ENCODE assay signal across 9 cellular contexts in genomic region chr19:18856385-18857126, GRCh38. TPM values are rescaled to one million over a fixed set of nuclear protein-coding genes. Genes with fewer than 3 reads are reported as not detected.
DNase-seq lines count a peak whose midpoint lies in the region; ATAC-seq, FAIRE-seq and TF ChIP-seq lines count a peak whose summit lies in the region.
"Had no signal": no experiment of that assay in that cellular context is flagged by ENCODE, and none has a peak within 500 bp of the region (broad histone marks: within the 10 kb centered on the region; RNA-seq: fewer than 3 reads in every experiment).

No MANE protein-coding gene starts in this region.

- H3K9ac ChIP-seq in DND-41 (ENCODE audit: low read depth, low read length): no peak overlapping the region

- no peaks in the 10 kb centered on the region for H3K9me3 ChIP-seq in DND-41 (ENCODE audit: insufficient read depth, low read length, severe bottlenecking)
- H3K9me3 ChIP-seq in naive thymus-derived CD4-positive, alpha-beta T cell (ENCODE audit: control insufficient read depth in 2 of 3, low read length in 3 of 3): no peaks in the 10 kb centered on the region

- no peak overlapping the region for H3K4me2 ChIP-seq in DND-41 (ENCODE audit: insufficient read depth, low read length)

- no peak for FAIRE-seq in urothelium cell line (lab: Jason Lieb, UNC)

- no peak overlapping the region for H3K27ac ChIP-seq in DND-41 (ENCODE audit: low read length)
- peak overlapping the region in 56 of 59 donors; percentile 2 to 98 (median 82) for H3K27ac ChIP-seq in dorsolateral prefrontal cortex
- no peak overlapping the region for H3K27ac ChIP-seq in naive thymus-derived CD4-positive, alpha-beta T cell (ENCODE audit: low read depth, low read length)
- H3K27ac ChIP-seq: epithelial cell of prostate had no signal

- H3K4me3 ChIP-seq in DND-41 (ENCODE audit: low read depth in 1 of 2, low read length in 2 of 2) (no peak overlapping the region), dorsolateral prefrontal cortex (no peak overlapping the region)
- no peak overlapping the region for H3K4me3 ChIP-seq in naive thymus-derived CD4-positive, alpha-beta T cell (ENCODE audit: low read length)

- H2AFZ ChIP-seq in DND-41 (ENCODE audit: low read depth, low read length): no peak overlapping the region

- H3K27ac Mint-ChIP-seq in naive thymus-derived CD4-positive, alpha-beta T cell: peak overlapping the region in 1 of 9 donors; percentile 38
- H3K27ac Mint-ChIP-seq in immature natural killer cell (no peak overlapping the region), T-cell (no peak overlapping the region)

- intact Hi-C loops in dorsolateral prefrontal cortex (cut with DNase I): no loop called here
- intact Hi-C loops in naive thymus-derived CD4-positive, alpha-beta T cell (cut with micrococcal nuclease): no loop called here

- H3K4me3 Mint-ChIP-seq in naive thymus-derived CD4-positive, alpha-beta T cell: no peak overlapping the region
- H3K4me3 Mint-ChIP-seq in immature natural killer cell (no peak overlapping the region), T-cell (no peak overlapping the region)

- no peaks in the 10 kb centered on the region for H3K9me3 Mint-ChIP-seq in naive thymus-derived CD4-positive, alpha-beta T cell
- no peaks in the 10 kb centered on the region for H3K9me3 Mint-ChIP-seq in immature natural killer cell
- H3K9me3 Mint-ChIP-seq in T-cell: no peaks in the 10 kb centered on the region

- ATAC-seq in DND-41 (ENCODE audit: insufficient read depth, low read depth): 0 out of 3 replicates have a peak, but pooled peaks have one; percentile 27
- ATAC-seq in naive thymus-derived CD4-positive, alpha-beta T cell: peak; percentile 22
- ATAC-seq in T-cell (replicated peaks in 1 of 4): no peak
- ATAC-seq in HG03520 (IDR thresholded peaks at IDR 0.05; ENCODE audit: unreplicated experiment): no peak

- peaks cover 86% of the 10 kb centered on the region for H4K20me1 ChIP-seq in DND-41 (ENCODE audit: insufficient read depth, low read length)

- H3K79me2 ChIP-seq in DND-41 (ENCODE audit: insufficient read depth, low read length): peaks cover 26% of the 10 kb centered on the region

- no peaks in the 10 kb centered on the region for H3K4me1 Mint-ChIP-seq in naive thymus-derived CD4-positive, alpha-beta T cell
- H3K4me1 Mint-ChIP-seq in immature natural killer cell (peaks cover 11% of the 10 kb centered on the region in 2 donors), T-cell (no peaks in the 10 kb centered on the region)

- no peaks in the 10 kb centered on the region for H3K4me1 ChIP-seq in DND-41 (ENCODE audit: insufficient read depth, low read length)
- no peaks in the 10 kb centered on the region for H3K4me1 ChIP-seq in naive thymus-derived CD4-positive, alpha-beta T cell (ENCODE audit: control insufficient read depth in 2 of 2, insufficient read depth in 2 of 2, low read length in 2 of 2)

- POLR2A ChIA-PET in naive thymus-derived CD4-positive, alpha-beta T cell (lab: Charles Lee): no interaction called here
- POLR2A ChIA-PET in T-cell (lab: Charles Lee): interaction anchor here in 1 of 2 donors (0.6 kb wide), 1 partner anchor 648 kb away, joined by 6 read pairs; no protein-coding TSS in a partner anchor

- H3K27me3 ChIP-seq in DND-41 (ENCODE audit: insufficient read depth, low read length, poor library complexity) (no peaks in the 10 kb centered on the region), dorsolateral prefrontal cortex (no peaks in the 10 kb centered on the region)
- H3K27me3 ChIP-seq in naive thymus-derived CD4-positive, alpha-beta T cell (ENCODE audit: control insufficient read depth in 2 of 2, insufficient read depth in 2 of 2, low read length in 2 of 2): no peaks in the 10 kb centered on the region

- DNase-seq in DND-41 (no peak), MV-4-11 (lab: John Stamatoyannopoulos, UW) (peak; percentile 43), dorsolateral prefrontal cortex (peak in 8 of 10 donors; percentile 48 to 86 (median 80)), immature natural killer cell (no peak), T-cell (no peak), urothelium cell line (ENCODE audit: low spot score) (no peak)
- no peak for DNase-seq in naive thymus-derived CD4-positive, alpha-beta T cell

- no peaks in the 10 kb centered on the region for H3K27me3 Mint-ChIP-seq in naive thymus-derived CD4-positive, alpha-beta T cell
- H3K27me3 Mint-ChIP-seq in immature natural killer cell (ENCODE audit: low read depth in 3 of 3) (peaks cover 2 to 9% (median 2%) of the 10 kb centered on the region in 3 donors), T-cell (no peaks in the 10 kb centered on the region)

- peaks cover 0 to 43% (median 6%) of the 10 kb centered on the region in 5 donors for H3K36me3 Mint-ChIP-seq in naive thymus-derived CD4-positive, alpha-beta T cell
- H3K36me3 Mint-ChIP-seq in immature natural killer cell (peaks cover 4 to 37% (median 6%) of the 10 kb centered on the region in 3 donors), T-cell (peaks cover 56% of the 10 kb centered on the region)

- peak; percentile 43 for TF ChIP-seq CTCF in DND-41 (IDR thresholded peaks at IDR 0.05; ENCODE audit: borderline replicate concordance, extremely low read depth, low read length, poor library complexity, severe bottlenecking)
- TF ChIP-seq CTCF in dorsolateral prefrontal cortex (IDR thresholded peaks at IDR 0.05 in 54 of 56, conservative IDR thresholded peaks at IDR 0.05 in 2 of 56; ENCODE audit: low read depth in 1 of 56, partially characterized antibody in 56 of 56): peak; percentile 20 to 76 (median 62)

- CTCF ChIA-PET in naive thymus-derived CD4-positive, alpha-beta T cell (lab: Charles Lee): interaction anchor here (0.9 kb wide), 1 partner anchor 10 kb away, joined by 3 read pairs; no protein-coding TSS in a partner anchor
- CTCF ChIA-PET in T-cell (lab: Charles Lee): interaction anchor here in 1 of 2 donors (1.9 kb wide), 1 partner anchor 9 kb away, joined by 4 read pairs; no protein-coding TSS in a partner anchor

- peaks cover 100% of the 10 kb centered on the region for H3K36me3 ChIP-seq in DND-41 (ENCODE audit: insufficient read depth, low read length)
- H3K36me3 ChIP-seq in naive thymus-derived CD4-positive, alpha-beta T cell (ENCODE audit: control insufficient read depth in 2 of 3, insufficient read depth in 3 of 3, low read length in 3 of 3): peaks cover 22 to 100% (median 40%) of the 10 kb centered on the region in 3 experiments

RNA-seq across cellular contexts. Expression of gene UPF1, which starts 24.8 kb away (rescaled TPM):
- total RNA-seq in dorsolateral prefrontal cortex: 100 to 1,000 TPM in 4 of 120 experiments, 10 to 100 TPM in 116; 53.7 to 101 (median 75.4) TPM
- 100 to 1,000 TPM in 4 of 5 experiments, 10 to 100 TPM in 1; 98.7 to 148 (median 113) TPM for total RNA-seq in naive thymus-derived CD4-positive, alpha-beta T cell
- 10 to 100 TPM in 1 of 2 donors, 1 to 10 TPM in 1; 7.7 to 25.3 TPM for polyA plus RNA-seq in naive thymus-derived CD4-positive, alpha-beta T cell
- 10 to 100 TPM in 1 of 3 donors, 1 to 10 TPM in 2; 1.1 to 16.6 (median 5.2) TPM for polyA plus RNA-seq in immature natural killer cell
- 100 to 1,000 TPM; 114 to 143 (median 127) TPM for total RNA-seq in T-cell

RNA-seq across cellular contexts. Expression of gene CERS1, which starts 39.4 kb away (rescaled TPM):
- total RNA-seq in dorsolateral prefrontal cortex (100 to 1,000 TPM in 106 of 120 experiments, 10 to 100 TPM in 14; 81.6 to 211 (median 120) TPM), T-cell (under 1 TPM in 2 of 5 donors, not detected in 3; 0.20 TPM)
- total RNA-seq in naive thymus-derived CD4-positive, alpha-beta T cell: not detected
- polyA plus RNA-seq in naive thymus-derived CD4-positive, alpha-beta T cell: not detected
- polyA plus RNA-seq in immature natural killer cell: not detected

Comparison
In these comparisons a context has a peak if more than half of its experiments do, and no peak if none do; other contexts are left out.
1. ATAC-seq: peak in DND-41 (single experiment) and naive thymus-derived CD4-positive, alpha-beta T cell (single experiment); none in T-cell (0 of 4) and HG03520 (single experiment).
2. DNase-seq: peak in MV-4-11 (single experiment) and dorsolateral prefrontal cortex (8 of 10); none in DND-41 (single experiment), naive thymus-derived CD4-positive, alpha-beta T cell (0 of 9), immature natural killer cell (0 of 3), T-cell (0 of 34) and urothelium cell line (single experiment).
3. H3K27ac ChIP-seq: peak in dorsolateral prefrontal cortex (56 of 59); none in DND-41 (single experiment) and naive thymus-derived CD4-positive, alpha-beta T cell (single experiment).
4. RNA of gene CERS1, which starts 39.4 kb away (total RNA-seq): 81.6 to 211 TPM in dorsolateral prefrontal cortex; 0.20 TPM in T-cell and not detected in naive thymus-derived CD4-positive, alpha-beta T cell; every median in the first group is over 10 times any median in the second.